ENCODE assay signal across 12 cellular contexts in the genomic region with DNA sequence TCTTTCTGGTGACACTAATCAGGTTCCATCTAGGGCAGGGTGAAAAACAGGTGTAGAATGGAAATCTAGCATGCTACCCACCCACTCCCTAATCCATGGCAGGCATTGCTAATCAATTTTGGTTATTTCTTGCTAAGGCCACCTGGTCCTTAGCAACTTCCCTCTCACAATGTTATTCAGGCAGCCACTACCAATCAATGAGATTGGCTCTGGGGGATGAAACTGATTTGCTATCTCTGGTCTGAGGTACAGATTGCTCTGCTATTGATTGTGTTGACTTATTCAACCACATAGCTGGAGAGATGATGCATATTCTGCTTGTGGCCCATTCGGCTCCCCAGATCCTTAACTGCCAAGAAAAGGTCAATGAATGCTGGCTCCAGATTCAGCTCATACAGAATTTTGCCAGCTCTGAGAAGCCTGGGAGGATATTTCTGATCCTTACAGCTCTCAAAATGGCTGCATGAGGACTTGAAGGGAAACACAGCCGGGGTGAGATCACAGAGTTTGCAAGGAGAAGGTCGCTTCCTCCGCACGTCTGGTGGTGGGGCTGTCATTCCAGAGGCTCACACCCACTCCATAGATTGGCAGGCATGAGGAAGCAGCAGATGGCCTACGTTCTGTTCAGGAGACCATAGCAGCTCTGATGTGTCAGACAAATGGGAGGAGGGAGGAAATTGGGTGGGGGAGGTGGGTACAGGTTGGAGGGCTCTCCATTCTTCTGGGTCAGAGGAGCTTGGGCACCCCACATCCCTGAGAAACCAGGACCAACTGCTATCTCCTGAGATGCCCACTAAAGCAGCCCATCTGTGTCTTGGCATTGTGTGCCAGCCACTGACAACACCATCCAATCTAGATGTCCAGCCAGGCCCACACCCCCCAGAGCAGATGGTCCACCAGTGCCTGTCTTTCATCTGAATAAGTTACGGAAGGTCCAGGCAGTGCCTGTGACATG. TPM values are rescaled to one million over a fixed set of nuclear protein-coding genes. Genes with fewer than 3 reads are reported as not detected.
DNase-seq lines count a peak whose midpoint lies in the region; ATAC-seq and TF ChIP-seq lines count a peak whose summit lies in the region.
"Had no signal": no experiment of that assay in that cellular context is flagged by ENCODE, and none has a peak within 500 bp of the region (broad histone marks: within the 10 kb centered on the region; RNA-seq: fewer than 3 reads in every experiment).

No MANE protein-coding gene starts in this region.

- no peaks in the 10 kb centered on the region for H3K79me2 ChIP-seq in osteoblast (ENCODE audit: insufficient read depth, low read length)

- H3K4me2 ChIP-seq in osteoblast (ENCODE audit: insufficient read depth, low read length), result no peak overlapping the region

- no peaks in the 10 kb centered on the region for H4K20me1 ChIP-seq in osteoblast (ENCODE audit: insufficient read depth, low read length)

- H3K4me1 Mint-ChIP-seq in central memory CD8-positive, alpha-beta T cell, result peaks cover 19% of the 10 kb centered on the region

- H3K9me3 ChIP-seq in neutrophil (no peaks in the 10 kb centered on the region), osteoblast (ENCODE audit: low read depth, low read length) (no peaks in the 10 kb centered on the region)

- H3K27ac ChIP-seq in neutrophil, result peak overlapping the region; percentile 95
- no peak overlapping the region for H3K27ac ChIP-seq in osteoblast (ENCODE audit: low read depth, low read length)

- H2AFZ ChIP-seq in osteoblast (ENCODE audit: low read length), result no peak overlapping the region

- peaks cover 23 to 25% of the 10 kb centered on the region in 2 experiments for H3K4me1 ChIP-seq in neutrophil (ENCODE audit: control insufficient read depth in 1 of 2, insufficient read depth in 1 of 2, low read depth in 1 of 2, low read length in 1 of 2)
- no peaks in the 10 kb centered on the region for H3K4me1 ChIP-seq in osteoblast (ENCODE audit: insufficient read depth, low read length)

- H3K4me3 Mint-ChIP-seq in central memory CD8-positive, alpha-beta T cell, result peak overlapping the region; percentile 27

- peaks cover 5% of the 10 kb centered on the region for H3K36me3 Mint-ChIP-seq in central memory CD8-positive, alpha-beta T cell (ENCODE audit: insufficient read depth)

- H3K4me3 ChIP-seq in neutrophil (ENCODE audit: low read depth in 1 of 2, low read length in 1 of 2) (no peak overlapping the region), osteoblast (ENCODE audit: insufficient read depth, low read length) (no peak overlapping the region)
- H3K4me3 ChIP-seq: skin epidermis had no signal

- ATAC-seq in central memory CD8-positive, alpha-beta T cell (replicated peaks; ENCODE audit: extremely low read depth, poor library complexity, severe bottlenecking), result no peak
- ATAC-seq in HG03135 (IDR thresholded peaks at IDR 0.05; ENCODE audit: unreplicated experiment), result no peak

- H3K9me3 Mint-ChIP-seq in central memory CD8-positive, alpha-beta T cell, result no peaks in the 10 kb centered on the region
- H3K9me3 Mint-ChIP-seq: T-helper 1 cell treated with Interleukin-12 subunit alpha and Interleukin-12 subunit beta and Interleukin-4 antibody, amounts not matched to agents 30 μg/mL and 1 μg/mL, for 36 hours had no signal

- peak; percentile 25 for DNase-seq in EH (ENCODE audit: low read depth)
- peak; percentile 57 for DNase-seq in NCI-H69 (lab: John Stamatoyannopoulos, UW)
- no peak for DNase-seq in central memory CD8-positive, alpha-beta T cell (ENCODE audit: low spot score in 2 of 2)
- no peak for DNase-seq in NCI-H2081 treated with DMSO at 0.1 percent for 48 hours (lab: John Stamatoyannopoulos, UW)
- DNase-seq in NOMO-1 treated with DMSO at 0.1 percent for 48 hours (lab: John Stamatoyannopoulos, UW; ENCODE audit: unreplicated experiment), result no peak
- DNase-seq in osteoblast (ENCODE audit: insufficient read length, low spot score, missing footprints), result no peak
- DNase-seq: DND-41 had no signal

- no peak for TF ChIP-seq CTCF in neutrophil (IDR thresholded peaks at IDR 0.05)
- no peak for TF ChIP-seq CTCF in osteoblast (IDR thresholded peaks at IDR 0.05; ENCODE audit: extremely low read depth, low read depth, low read length)

- no peaks in the 10 kb centered on the region for H3K27me3 Mint-ChIP-seq in central memory CD8-positive, alpha-beta T cell

- peak overlapping the region; percentile 97 for H3K27ac Mint-ChIP-seq in central memory CD8-positive, alpha-beta T cell (ENCODE audit: low read depth)

- H3K27me3 ChIP-seq in neutrophil, result peaks cover 21% of the 10 kb centered on the region
- peaks cover 49% of the 10 kb centered on the region for H3K27me3 ChIP-seq in osteoblast (ENCODE audit: insufficient read depth, low read length)

- H3K36me3 ChIP-seq in neutrophil, result no peaks in the 10 kb centered on the region
- no peaks in the 10 kb centered on the region for H3K36me3 ChIP-seq in osteoblast (ENCODE audit: insufficient read depth, low read length)

RNA-seq across cellular contexts. Expression of a gene that starts 22.3 kb away (rescaled TPM):
- not detected in 2 replicates for total RNA-seq in osteoblast
- total RNA-seq: glomerular endothelial cell had no signal

RNA-seq across cellular contexts. Expression of a gene that starts 32.2 kb away (rescaled TPM):
- total RNA-seq in osteoblast, result 20.3 and 26.8 TPM in 2 replicates

RNA-seq across cellular contexts. Expression of a gene that starts 59.4 kb away (rescaled TPM):
- total RNA-seq in osteoblast, result 1.4 and 1.8 TPM in 2 replicates

Comparison
In these comparisons a context has a peak if more than half of its experiments do, and no peak if none do; other contexts are left out.
1. DNase-seq: peak in EH (single experiment) and NCI-H69 (single experiment); none in central memory CD8-positive, alpha-beta T cell (0 of 2), NCI-H2081 treated with DMSO at 0.1 percent for 48 hours (single experiment), NOMO-1 treated with DMSO at 0.1 percent for 48 hours (single experiment) and osteoblast (single experiment).